33 cellular contexts compared by ENCODE assay signal in genomic region chr4:75470738-75471137, GRCh38. TPM values are rescaled to one million over a fixed set of nuclear protein-coding genes. Genes with fewer than 3 reads are reported as not detected.
DNase-seq lines count a peak whose midpoint lies in the region; ATAC-seq and TF ChIP-seq lines count a peak whose summit lies in the region.
"Had no signal": no experiment of that assay in that cellular context is flagged by ENCODE, and none has a peak within 500 bp of the region (broad histone marks: within the 10 kb centered on the region; RNA-seq: fewer than 3 reads in every experiment).

No MANE protein-coding gene starts in this region.

- peaks cover 4% of the 10 kb centered on the region for H3K4me1 Mint-ChIP-seq in MCF 10A (ENCODE audit: insufficient read depth, unreplicated experiment)
- H3K4me1 Mint-ChIP-seq: B cell, CD14-positive monocyte had no signal

- no peaks in the 10 kb centered on the region for H3K4me1 ChIP-seq in mammary epithelial cell (ENCODE audit: insufficient read depth, low read length)
- no peaks in the 10 kb centered on the region for H3K4me1 ChIP-seq in psoas muscle
- peaks cover 9 to 23% of the 10 kb centered on the region in 2 donors for H3K4me1 ChIP-seq in gastrocnemius medialis
- H3K4me1 ChIP-seq: A549; BE2C; BLaER1; BLaER1 treated with 17β-estradiol and CSF1 and Interleukin-3, amounts not matched to agents 10 nM and 100 nM; Caco-2 had no signal

- POLR2A ChIA-PET in MCF 10A (lab: Yijun Ruan, JAX): no interaction called here

- H3K9me3 ChIP-seq in mammary epithelial cell (replicated peaks; ENCODE audit: insufficient read depth, low read length) (no peaks in the 10 kb centered on the region), psoas muscle (no peaks in the 10 kb centered on the region), gastrocnemius medialis (no peaks in the 10 kb centered on the region)
- H3K9me3 ChIP-seq: A549; BE2C; BLaER1; BLaER1 treated with 17β-estradiol and CSF1 and Interleukin-3, amounts not matched to agents 10 nM and 100 nM; Caco-2 had no signal

- ATAC-seq in psoas muscle: peak in 3 of 4 donors; percentile 61 to 82 (median 78)
- peak; percentile 52 to 87 for ATAC-seq in gastrocnemius medialis
- ATAC-seq in GM19328 (IDR thresholded peaks at IDR 0.05; ENCODE audit: unreplicated experiment): no peak
- ATAC-seq: A549; CD8-positive, alpha-beta T cell had no signal

- no peak overlapping the region for H2AFZ ChIP-seq in mammary epithelial cell (ENCODE audit: low read depth, low read length)

- 100% methylated on average over 1 of the region's 1 CpG for WGBS in mammary epithelial cell (ENCODE audit: low coverage, missing lambda C conversion rate)
- 40 to 55% (median 50%) methylated on average over 1 of the region's 1 CpG for WGBS in psoas muscle, 3 donors

- in situ Hi-C loops in mammary epithelial cell (cut with MboI; ENCODE audit: low sequenced_read_pairs in 2 of 2) (no loop called here), gastrocnemius medialis (cut with MboI; ENCODE audit: low sequenced_read_pairs in 4 of 4) (no loop called here)

- intact Hi-C loops in MCF 10A (cut with micrococcal nuclease): no loop called here
- intact Hi-C loops in mammary epithelial cell (cut with micrococcal nuclease): no loop called here
- intact Hi-C loops in psoas muscle (cut with DNase I): loop anchor here in 1 of 2 donors (10.0 kb wide), 1 partner anchor 536 kb away; the partner anchor contains the start of gene PARM1
- intact Hi-C loops in gastrocnemius medialis (cut with DNase I; ENCODE audit: low total_unique reads): no loop called here

- H3K9ac ChIP-seq in mammary epithelial cell (ENCODE audit: insufficient read depth, low read length): no peak overlapping the region
- H3K9ac ChIP-seq: BLaER1; BLaER1 treated with 17β-estradiol and CSF1 and Interleukin-3, amounts not matched to agents 10 nM and 100 nM had no signal

- no peaks in the 10 kb centered on the region for H3K27me3 ChIP-seq in mammary epithelial cell (ENCODE audit: insufficient read depth, low read length)
- no peaks in the 10 kb centered on the region for H3K27me3 ChIP-seq in psoas muscle (ENCODE audit: insufficient read depth in 3 of 3, low read length in 2 of 3)
- no peaks in the 10 kb centered on the region for H3K27me3 ChIP-seq in gastrocnemius medialis
- H3K27me3 ChIP-seq: BE2C; BLaER1; BLaER1 treated with 17β-estradiol and CSF1 and Interleukin-3, amounts not matched to agents 10 nM and 100 nM had no signal

- no peaks in the 10 kb centered on the region for H3K27me3 Mint-ChIP-seq in MCF 10A (ENCODE audit: insufficient read depth, unreplicated experiment)
- H3K27me3 Mint-ChIP-seq: B cell; CD4-positive, alpha-beta memory T cell; CD4-positive, alpha-beta T cell; CD4-positive, CD25-positive, alpha-beta regulatory T cell; CD8-positive, alpha-beta memory T cell had no signal

- H3K27ac Mint-ChIP-seq in MCF 10A (ENCODE audit: low read depth, unreplicated experiment): no peak overlapping the region
- H3K27ac Mint-ChIP-seq: B cell; CD4-positive, alpha-beta T cell; CD8-positive, alpha-beta T cell had no signal

- BruUV-seq in MCF 10A (replicated peaks; lab: Mats Ljungman, UMichigan) (no TSS peak), mammary epithelial cell (replicated peaks; lab: Mats Ljungman, UMichigan) (no TSS peak)

- H3K4me3 ChIP-seq in mammary epithelial cell (replicated peaks in 1 of 3; ENCODE audit: insufficient read depth in 1 of 3, low read depth in 2 of 3, low read length in 3 of 3) (no peak overlapping the region), psoas muscle (no peak overlapping the region), gastrocnemius medialis (no peak overlapping the region)
- H3K4me3 ChIP-seq: A549; BLaER1; BLaER1 treated with 17β-estradiol and CSF1 and Interleukin-3, amounts not matched to agents 10 nM and 100 nM had no signal

- DNase-seq in MCF 10A (ENCODE audit: unreplicated experiment) (peak; percentile 28), mammary epithelial cell (no peak), psoas muscle (no peak), gastrocnemius medialis (no peak), HUDEP-2 (lab: John Stamatoyannopoulos, UW; ENCODE audit: unreplicated experiment in 76 of 76) (no peak)
- DNase-seq: 8988T; ACHN; AML-193; BE2C; C1 segment of cervical spinal cord; Caco-2; Calu3; CD4-positive, alpha-beta memory T cell; CD4-positive, alpha-beta T cell; CD4-positive, CD25-positive, alpha-beta regulatory T cell; CD8-positive, alpha-beta memory T cell; CD8-positive, alpha-beta T cell; COR-L47; DMS 273 treated with DMSO at 0.1 percent for 48 hours; DMS153; DMS53; DMS79; DMS79 treated with DMSO at 0.1 percent for 48 hours; DND-41; EL had no signal

- peaks cover 39% of the 10 kb centered on the region for H3K36me3 Mint-ChIP-seq in MCF 10A (ENCODE audit: insufficient read depth, unreplicated experiment)

- no peaks in the 10 kb centered on the region for H3K9me3 Mint-ChIP-seq in MCF 10A (ENCODE audit: unreplicated experiment)
- H3K9me3 Mint-ChIP-seq: CD4-positive, alpha-beta T cell; CD8-positive, alpha-beta memory T cell; CD8-positive, alpha-beta T cell had no signal

- CTCF ChIA-PET in MCF 10A (lab: Yijun Ruan, JAX): interaction anchor here (0.7 kb wide), 1 partner anchor 8 kb away, joined by 3 read pairs; no protein-coding TSS in a partner anchor
- CTCF ChIA-PET in mammary epithelial cell (lab: Charles Lee; ENCODE audit: low non-redundant PET): no interaction called here

- no peak for TF ChIP-seq POLR2A in gastrocnemius medialis (IDR thresholded peaks at IDR 0.05)

- no peak overlapping the region for H3K4me3 Mint-ChIP-seq in MCF 10A (ENCODE audit: unreplicated experiment)
- H3K4me3 Mint-ChIP-seq: B cell; CD14-positive monocyte; CD4-positive, alpha-beta memory T cell; CD4-positive, alpha-beta T cell; CD4-positive, CD25-positive, alpha-beta regulatory T cell; CD8-positive, alpha-beta memory T cell; CD8-positive, alpha-beta T cell had no signal

- H3K4me2 ChIP-seq in mammary epithelial cell (ENCODE audit: insufficient read depth, low read depth, low read length): no peak overlapping the region
- H3K4me2 ChIP-seq: A549; BLaER1; BLaER1 treated with 17β-estradiol and CSF1 and Interleukin-3, amounts not matched to agents 10 nM and 100 nM had no signal

- H3K36me3 ChIP-seq in mammary epithelial cell (ENCODE audit: insufficient read depth, low read length) (no peaks in the 10 kb centered on the region), psoas muscle (ENCODE audit: insufficient read depth in 1 of 2, low read depth in 1 of 2) (peaks cover 4 to 18% of the 10 kb centered on the region in 2 donors), gastrocnemius medialis (no peaks in the 10 kb centered on the region)
- H3K36me3 ChIP-seq: BE2C, BLaER1 had no signal

- dilution Hi-C loops in mammary epithelial cell (cut with HindIII; ENCODE audit: low sequenced_read_pairs): no loop called here

- H3K27ac ChIP-seq in mammary epithelial cell (ENCODE audit: insufficient read depth, low read depth, low read length): no peak overlapping the region
- H3K27ac ChIP-seq in psoas muscle: no peak overlapping the region
- peak overlapping the region in 1 of 4 donors; percentile 2 for H3K27ac ChIP-seq in gastrocnemius medialis
- H3K27ac ChIP-seq: 22Rv1; A549; BLaER1; BLaER1 treated with 17β-estradiol and CSF1 and Interleukin-3, amounts not matched to agents 10 nM and 100 nM; C4-2B had no signal

- no peaks in the 10 kb centered on the region for H4K20me1 ChIP-seq in mammary epithelial cell (ENCODE audit: insufficient read depth, low read length)
- H4K20me1 ChIP-seq: BLaER1; BLaER1 treated with 17β-estradiol and CSF1 and Interleukin-3, amounts not matched to agents 10 nM and 100 nM had no signal

- H3K79me2 ChIP-seq in mammary epithelial cell (ENCODE audit: insufficient read depth, low read length): no peaks in the 10 kb centered on the region

- TF ChIP-seq CTCF in MCF 10A (IDR thresholded peaks at IDR 0.05; ENCODE audit: unreplicated experiment): no peak
- TF ChIP-seq CTCF in mammary epithelial cell (conservative IDR thresholded peaks at IDR 0.05 in 1 of 2, IDR thresholded peaks at IDR 0.05 in 1 of 2; ENCODE audit: extremely low read depth in 1 of 2, insufficient read depth in 1 of 2, low read depth in 1 of 2, low read length in 2 of 2): no peak
- TF ChIP-seq CTCF in psoas muscle (IDR thresholded peaks at IDR 0.05): no peak
- no peak for TF ChIP-seq CTCF in gastrocnemius medialis (IDR thresholded peaks at IDR 0.05 in 4 of 5, conservative IDR thresholded peaks at IDR 0.05 in 1 of 5)

RNA-seq across cellular contexts. Expression of gene RCHY1, which starts 43.5 kb away (rescaled TPM):
- total RNA-seq in MCF 10A (2022): 29.1 and 38.3 TPM in 2 replicates
- 10 to 100 TPM; 25.1 to 35.5 TPM for total RNA-seq in mammary epithelial cell
- polyA plus RNA-seq in mammary epithelial cell: 22.3 TPM
- 11.9 TPM for polyA minus RNA-seq in mammary epithelial cell
- 10 to 100 TPM; 27.8 to 43.9 (median 29.0) TPM for total RNA-seq in psoas muscle
- 10 to 100 TPM; 15.6 to 50.7 (median 21.1) TPM for polyA plus RNA-seq in psoas muscle
- 10 to 100 TPM; 14.0 to 18.7 (median 15.8) TPM for total RNA-seq in gastrocnemius medialis

RNA-seq across cellular contexts. Expression of gene THAP6, which starts 43.5 kb away (rescaled TPM):
- total RNA-seq in MCF 10A (2022): 27.6 and 30.0 TPM in 2 replicates
- total RNA-seq in mammary epithelial cell: 10 to 100 TPM; 14.0 to 19.5 TPM
- polyA plus RNA-seq in mammary epithelial cell: 5.2 TPM
- 28.5 TPM for polyA minus RNA-seq in mammary epithelial cell
- 10 to 100 TPM; 10.9 to 17.8 (median 14.5) TPM for total RNA-seq in psoas muscle
- 10 to 100 TPM in 1 of 3 donors, 1 to 10 TPM in 2; 3.8 to 13.1 (median 4.2) TPM for polyA plus RNA-seq in psoas muscle
- 10 to 100 TPM in 3 of 4 donors, 1 to 10 TPM in 1; 6.0 to 27.3 (median 13.9) TPM for total RNA-seq in gastrocnemius medialis
